Comparison of ENCODE assay signal across 8 cellular contexts in genomic region chr11:129279326-129280026, GRCh38.
A peak's percentile ranks its signal among the peaks of the same experiment; 100 is the strongest.
DNase-seq lines count a peak whose midpoint lies in the region; ATAC-seq and TF ChIP-seq lines count a peak whose summit lies in the region.

No MANE protein-coding gene starts in this region.

- peak overlapping the region; percentile 64 for H3K4me2 ChIP-seq in OCI-LY1 (ENCODE audit: low read length)

- peaks cover 6 to 10% of the 10 kb centered on the region in 2 donors for H3K4me1 Mint-ChIP-seq in natural killer cell treated with Interleukin-12 subunit alpha and Interleukin-12 subunit beta and Interleukin-15 and Interleukin-18, amount 100 ng/mL, for 72 hours (ENCODE audit: low read depth in 2 of 2)

- no peak overlapping the region for H3K27ac ChIP-seq in OCI-LY1 (ENCODE audit: low read depth, low read length, poor library complexity, severe bottlenecking)

- peaks cover 25 to 45% of the 10 kb centered on the region in 2 donors for H3K27me3 Mint-ChIP-seq in natural killer cell treated with Interleukin-12 subunit alpha and Interleukin-12 subunit beta and Interleukin-15 and Interleukin-18, amount 100 ng/mL, for 72 hours

- H3K36me3 Mint-ChIP-seq in natural killer cell treated with Interleukin-12 subunit alpha and Interleukin-12 subunit beta and Interleukin-15 and Interleukin-18, amount 100 ng/mL, for 72 hours, result no peaks in the 10 kb centered on the region

- no peak overlapping the region for H2AFZ ChIP-seq in OCI-LY1 (ENCODE audit: low read length)

- H3K9ac ChIP-seq in OCI-LY1 (ENCODE audit: low read length), result no peak overlapping the region

- DNase-seq in A172 (ENCODE audit: low spot score), result peak; percentile 16
- peak; percentile 56 for DNase-seq in activated T-helper 9 cell treated with anti-CD3 and anti-CD28 coated beads, Interleukin-2, amount 50 U/mL, for 16 hours (ENCODE audit: low read depth)
- DNase-seq in fibroblast of the aortic adventitia (ENCODE audit: low read depth), result peak; percentile 64
- DNase-seq in natural killer cell treated with Interleukin-12 subunit alpha and Interleukin-12 subunit beta and Interleukin-15 and Interleukin-18, amount 100 ng/mL, for 72 hours (ENCODE audit: low spot score), result peak; percentile 85
- DNase-seq in stimulated activated naive CD4-positive, alpha-beta T cell treated with Interleukin-2 at 50 U/mL for 16 hours (lab: John Stamatoyannopoulos, UW), result peak; percentile 43

- H4K20me1 ChIP-seq in OCI-LY1 (ENCODE audit: insufficient read depth, low read length), result no peaks in the 10 kb centered on the region

- H3K27me3 ChIP-seq in OCI-LY1 (ENCODE audit: insufficient read depth, low read length), result peaks cover 7% of the 10 kb centered on the region; the same call in 1 of the 2 replicates

- no peaks in the 10 kb centered on the region for H3K9me3 Mint-ChIP-seq in natural killer cell treated with Interleukin-12 subunit alpha and Interleukin-12 subunit beta and Interleukin-15 and Interleukin-18, amount 100 ng/mL, for 72 hours

- TF ChIP-seq CTCF in OCI-LY1 (IDR thresholded peaks at IDR 0.05; ENCODE audit: low read length) (no peak), fibroblast of the aortic adventitia (IDR thresholded peaks at IDR 0.05; ENCODE audit: insufficient read depth, low read length) (no peak)

- no peaks in the 10 kb centered on the region for H3K9me2 ChIP-seq in OCI-LY1 (ENCODE audit: low read depth, low read length)

- H3F3A ChIP-seq in OCI-LY1 (ENCODE audit: insufficient read depth, low read length), result no peaks in the 10 kb centered on the region

- H3K79me2 ChIP-seq in OCI-LY1 (ENCODE audit: insufficient read depth, low read length), result no peaks in the 10 kb centered on the region

- peak overlapping the region; percentile 54 for H3K4me3 ChIP-seq in OCI-LY1 (ENCODE audit: low read depth, low read length, poor library complexity, severe bottlenecking)
- peak overlapping the region; percentile 73 for H3K4me3 ChIP-seq in fibroblast of the aortic adventitia (ENCODE audit: low read depth, low read length)

- H3K4me1 ChIP-seq in OCI-LY1 (ENCODE audit: insufficient read depth, low read length, severe bottlenecking), result no peaks in the 10 kb centered on the region

- no peaks in the 10 kb centered on the region for H3K9me3 ChIP-seq in OCI-LY1 (ENCODE audit: low read length)

- no peaks in the 10 kb centered on the region for H3K36me3 ChIP-seq in OCI-LY1 (ENCODE audit: insufficient read depth, low read length)

- peak; percentile 56 for ATAC-seq in GM18907 (IDR thresholded peaks at IDR 0.05; ENCODE audit: unreplicated experiment)
- peak; percentile 56 for ATAC-seq in HG03571 (IDR thresholded peaks at IDR 0.05; ENCODE audit: unreplicated experiment)
- peak; percentile 87 to 92 for ATAC-seq in natural killer cell treated with Interleukin-12 subunit alpha and Interleukin-12 subunit beta and Interleukin-15 and Interleukin-18, amount 100 ng/mL, for 72 hours

- peak overlapping the region in 1 of 2 donors; percentile 34 for H3K27ac Mint-ChIP-seq in natural killer cell treated with Interleukin-12 subunit alpha and Interleukin-12 subunit beta and Interleukin-15 and Interleukin-18, amount 100 ng/mL, for 72 hours

- H3K4me3 Mint-ChIP-seq in natural killer cell treated with Interleukin-12 subunit alpha and Interleukin-12 subunit beta and Interleukin-15 and Interleukin-18, amount 100 ng/mL, for 72 hours, result peak overlapping the region; percentile 87

Comparison
In these comparisons a context has a peak if more than half of its experiments do, and no peak if none do; other contexts are left out.
1. DNase-seq: peak in every context shown above with its lines; median percentile 85 in natural killer cell treated with Interleukin-12 subunit alpha and Interleukin-12 subunit beta and Interleukin-15 and Interleukin-18, amount 100 ng/mL, for 72 hours; 64 in fibroblast of the aortic adventitia; 56 in activated T-helper 9 cell treated with anti-CD3 and anti-CD28 coated beads, Interleukin-2, amount 50 U/mL, for 16 hours; 43 in stimulated activated naive CD4-positive, alpha-beta T cell treated with Interleukin-2 at 50 U/mL for 16 hours; 16 in A172.